8 cellular contexts compared by ENCODE assay signal in the genomic region with DNA sequence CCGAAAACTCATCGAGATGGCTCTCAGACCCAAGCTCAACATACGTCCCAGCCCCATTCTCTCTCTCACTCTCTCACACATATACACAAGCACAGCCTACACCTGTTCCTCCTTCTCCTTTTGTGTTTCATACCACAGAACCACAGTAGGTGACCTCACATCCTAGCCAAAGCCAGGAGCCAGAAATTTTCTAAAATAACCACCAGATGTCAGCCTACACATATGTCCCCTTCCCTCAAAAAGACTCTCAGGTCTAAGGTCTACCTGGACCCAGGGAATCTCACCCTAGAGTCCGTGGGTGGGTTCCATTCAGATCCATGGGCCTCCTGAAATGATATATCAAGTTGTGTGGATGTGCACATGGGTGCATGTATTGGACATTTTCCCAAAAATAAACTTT.
DNase-seq lines count a peak whose midpoint lies in the region; ATAC-seq and TF ChIP-seq lines count a peak whose summit lies in the region.

No MANE protein-coding gene starts in this region.

- ATAC-seq in GM18520 (IDR thresholded peaks at IDR 0.05; ENCODE audit: unreplicated experiment) (peak; percentile 67), HG02973 (IDR thresholded peaks at IDR 0.05; ENCODE audit: unreplicated experiment) (peak; percentile 94), HG02970 (IDR thresholded peaks at IDR 0.05; ENCODE audit: low FRiP score, unreplicated experiment) (no peak)

- no peak for DNase-seq in AG09309 (ENCODE audit: low read depth)
- DNase-seq in NCI-H2196 treated with DMSO at 0.1 percent for 48 hours (lab: John Stamatoyannopoulos, UW; ENCODE audit: unreplicated experiment) = peak; percentile 10
- peak; percentile 13 for DNase-seq in epithelial cell of proximal tubule (ENCODE audit: low read depth)
- DNase-seq in activated effector memory CD4-positive, alpha-beta T cell treated with anti-CD3 and anti-CD28 coated beads, Interleukin-2, amount 50 U/mL, for 16 hours = no peak
- DNase-seq in NCI-H1436 (lab: John Stamatoyannopoulos, UW) = no peak

- TF ChIP-seq CTCF in AG09309 (IDR thresholded peaks at IDR 0.05; ENCODE audit: control insufficient read depth, insufficient read depth, low read depth, low read length, missing control alignments) (peak; percentile 52), epithelial cell of proximal tubule (conservative IDR thresholded peaks at IDR 0.05; ENCODE audit: low read depth, low read length) (peak; percentile 65)

- H3K4me3 ChIP-seq in AG09309 (ENCODE audit: control insufficient read depth, low read depth, low read length) = no peak overlapping the region
- H3K4me3 ChIP-seq in epithelial cell of proximal tubule (ENCODE audit: low read depth, low read length) = no peak overlapping the region

Comparison
In these comparisons a context has a peak if more than half of its experiments do, and no peak if none do; other contexts are left out.
1. DNase-seq: peak in NCI-H2196 treated with DMSO at 0.1 percent for 48 hours (single experiment) and epithelial cell of proximal tubule (single experiment); none in AG09309 (single experiment), activated effector memory CD4-positive, alpha-beta T cell treated with anti-CD3 and anti-CD28 coated beads, Interleukin-2, amount 50 U/mL, for 16 hours (single experiment) and NCI-H1436 (single experiment).